ENCODE assay signal across 13 cellular contexts in genomic region chr6:5517781-5518180, GRCh38.
DNase-seq lines count a peak whose midpoint lies in the region; ATAC-seq and TF ChIP-seq lines count a peak whose summit lies in the region.
"Had no signal": no experiment of that assay in that cellular context is flagged by ENCODE, and none has a peak within 500 bp of the region (broad histone marks: within the 10 kb centered on the region; RNA-seq: fewer than 3 reads in every experiment).

No MANE protein-coding gene starts in this region.

- CTCF ChIA-PET in RWPE1 (lab: Yijun Ruan, JAX) = interaction anchor here (0.6 kb wide), 1 partner anchor 467 kb away, joined by 3 read pairs; no protein-coding TSS in a partner anchor

- H3K27ac ChIP-seq in RWPE1 = no peak overlapping the region
- H3K27ac ChIP-seq: breast epithelium, C4-2B had no signal

- POLR2A ChIA-PET in naive thymus-derived CD8-positive, alpha-beta T cell (lab: Charles Lee) = no interaction called here
- POLR2A ChIA-PET in RWPE1 (lab: Yijun Ruan, JAX; ENCODE audit: low non-redundant PET) = no interaction called here

- no peak for TF ChIP-seq CTCF in GM10266 (IDR thresholded peaks at IDR 0.05; ENCODE audit: control insufficient read depth, insufficient read depth, low read depth, missing control alignments)
- TF ChIP-seq CTCF in RWPE1 (conservative IDR thresholded peaks at IDR 0.05; ENCODE audit: low read depth) = no peak

- H3K27me3 Mint-ChIP-seq in naive thymus-derived CD8-positive, alpha-beta T cell = no peaks in the 10 kb centered on the region

- peak overlapping the region; percentile 0 to 61 (median 30) for H3K4me3 Mint-ChIP-seq in naive thymus-derived CD8-positive, alpha-beta T cell
- H3K4me3 Mint-ChIP-seq: GM23338 had no signal

- H3K36me3 Mint-ChIP-seq in naive thymus-derived CD8-positive, alpha-beta T cell = peaks cover 0 to 6% (median under 1%) of the 10 kb centered on the region in 3 donors

- H3K27ac Mint-ChIP-seq in naive thymus-derived CD8-positive, alpha-beta T cell = peak overlapping the region in 8 of 10 donors; percentile 3 to 68 (median 27)
- H3K27ac Mint-ChIP-seq: GM23338 had no signal

- H3K9me3 Mint-ChIP-seq in naive thymus-derived CD8-positive, alpha-beta T cell = no peaks in the 10 kb centered on the region
- H3K9me3 Mint-ChIP-seq: GM23338 had no signal

- DNase-seq in GM10266 (ENCODE audit: extremely low spot score) = peak; percentile 58
- peak; percentile 45 to 52 for DNase-seq in activated CD4-positive, alpha-beta T cell treated with anti-CD3 and anti-CD28 coated beads, Interleukin-2, amount 50 U/mL, for 48 hours
- peak in 4 of 10 donors; percentile 9 to 28 (median 16) for DNase-seq in naive thymus-derived CD8-positive, alpha-beta T cell
- DNase-seq in RWPE1 (ENCODE audit: low spot score) = no peak
- DNase-seq in T1000 (lab: John Stamatoyannopoulos, UW) = no peak
- DNase-seq in NCI-H1694 (lab: John Stamatoyannopoulos, UW) = no peak
- DNase-seq: left cardiac atrium, NCI-H187 had no signal

- H3K4me1 Mint-ChIP-seq in naive thymus-derived CD8-positive, alpha-beta T cell = peaks cover 20 to 70% (median 49%) of the 10 kb centered on the region in 4 donors
- H3K4me1 Mint-ChIP-seq: GM23338 had no signal

- ATAC-seq in HG02571 (IDR thresholded peaks at IDR 0.05; ENCODE audit: unreplicated experiment) (peak; percentile 64), GM21737 (IDR thresholded peaks at IDR 0.05; ENCODE audit: unreplicated experiment) (no peak)
- peak; percentile 72 to 74 for ATAC-seq in naive thymus-derived CD8-positive, alpha-beta T cell
- ATAC-seq: GM23338, left cardiac atrium had no signal

Comparison
In these comparisons a context has a peak if more than half of its experiments do, and no peak if none do; other contexts are left out.
1. DNase-seq: peak in GM10266 (single experiment) and activated CD4-positive, alpha-beta T cell treated with anti-CD3 and anti-CD28 coated beads, Interleukin-2, amount 50 U/mL, for 48 hours (2 of 2); none in RWPE1 (single experiment), T1000 (single experiment) and NCI-H1694 (single experiment).